1 cellular context compared by ENCODE assay signal in genomic region chr3:101646726-101647125, GRCh38.
TF ChIP-seq lines count a peak whose summit lies in the region.

No MANE protein-coding gene starts in this region.

TF ChIP-seq in K562, 482 proteins besides CTCF, POLR2A, EP300 and RAD21:
- no peak for TF ChIP-seq HMGN3 (IDR thresholded peaks at IDR 0.05; ENCODE audit: borderline replicate concordance, extremely low read depth, insufficient read length, low read depth, low read length)
- no peak for TF ChIP-seq ELF4 (CRISPR knock-in tag; IDR thresholded peaks at IDR 0.05)
- no peak for TF ChIP-seq NELFE (IDR thresholded peaks at IDR 0.05; ENCODE audit: insufficient read depth, insufficient read length)
- TF ChIP-seq DMBX1 (CRISPR knock-in tag; IDR thresholded peaks at IDR 0.05; ENCODE audit: borderline replicate concordance), result no peak
- TF ChIP-seq ARID3A (IDR thresholded peaks at IDR 0.05; ENCODE audit: borderline replicate concordance, low read depth, low read length), result no peak
- no peak for TF ChIP-seq AFF4 (CRISPR knock-in tag; IDR thresholded peaks at IDR 0.05)
- no peak for TF ChIP-seq E2F5 (CRISPR knock-in tag; IDR thresholded peaks at IDR 0.05)
- TF ChIP-seq PATZ1 (CRISPR knock-in tag; IDR thresholded peaks at IDR 0.05; ENCODE audit: borderline replicate concordance), result no peak
- TF ChIP-seq SAFB (IDR thresholded peaks at IDR 0.05; ENCODE audit: borderline replicate concordance, low read depth, low read length), result no peak
- no peak for TF ChIP-seq RBFOX2 (IDR thresholded peaks at IDR 0.05; ENCODE audit: low read depth, low read length)
- no peak for TF ChIP-seq PHF20 (IDR thresholded peaks at IDR 0.05; ENCODE audit: partially characterized antibody)
- no peak for TF ChIP-seq ZSCAN32 (CRISPR knock-in tag; IDR thresholded peaks at IDR 0.05)
